ENCODE assay signal across 10 cellular contexts in the genomic region with DNA sequence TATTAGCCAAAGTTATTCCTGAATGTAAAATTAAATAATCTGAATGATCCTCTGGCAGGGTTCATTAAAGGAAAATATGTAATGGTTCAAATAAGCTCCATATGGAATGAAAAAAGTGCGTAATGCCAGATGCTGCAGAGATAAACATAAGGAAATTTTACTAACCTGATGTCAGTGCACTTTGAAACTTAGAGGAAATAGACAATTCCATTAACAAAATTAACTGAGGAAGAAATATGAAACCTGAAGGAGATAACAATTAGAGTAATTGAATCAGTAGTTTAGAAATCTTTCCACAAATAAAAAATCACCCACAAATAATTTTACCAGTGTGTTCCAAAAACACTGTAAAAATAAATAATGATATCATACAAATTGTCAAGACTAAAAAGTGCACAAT.
"Had no signal": no experiment of that assay in that cellular context is flagged by ENCODE, and none has a peak within 500 bp of the region (broad histone marks: within the 10 kb centered on the region; RNA-seq: fewer than 3 reads in every experiment).

No MANE protein-coding gene starts in this region.

- H3K36me3 ChIP-seq: HAP-1 had no signal

- H3K9ac ChIP-seq: GM23248, KMS-11 had no signal

- ATAC-seq: HCT116, HepG2 had no signal

- H3K9me3 ChIP-seq: HAP-1 had no signal

- H3K4me2 ChIP-seq: KMS-11 had no signal

- DNase-seq: GM23248, GOT3, H7, HFFc6, KBM-7 had no signal

- H3K4me3 ChIP-seq: GM23248, HAP-1 had no signal

- FAIRE-seq: HepG2 had no signal

- H2AFZ ChIP-seq: GM23248 had no signal

- H3K27ac ChIP-seq: GM23248, HL-60, KMS-11 had no signal

- H3K4me1 ChIP-seq: HAP-1 had no signal
